15 cellular contexts compared by ENCODE assay signal in genomic region chr10:129718548-129719414, GRCh38.
A peak's percentile ranks its signal among the peaks of the same experiment; 100 is the strongest.
DNase-seq lines count a peak whose midpoint lies in the region; FAIRE-seq and TF ChIP-seq lines count a peak whose summit lies in the region.
"Had no signal": no experiment of that assay in that cellular context is flagged by ENCODE, and none has a peak within 500 bp of the region (broad histone marks: within the 10 kb centered on the region; RNA-seq: fewer than 3 reads in every experiment).

No MANE protein-coding gene starts in this region.

- H3K4me3 ChIP-seq in bronchial epithelial cell (ENCODE audit: low read depth, low read length): no peak overlapping the region
- H3K4me3 ChIP-seq in spleen: no peak overlapping the region

- H3K36me3 ChIP-seq in bronchial epithelial cell (ENCODE audit: control insufficient read depth, insufficient read depth, low read length): no peaks in the 10 kb centered on the region
- peaks cover 0 to 21% (median 1%) of the 10 kb centered on the region in 6 donors for H3K36me3 ChIP-seq in spleen

- FAIRE-seq in bronchial epithelial cell (lab: Jason Lieb, UNC): no peak

- intact Hi-C loops in spleen (cut with DNase I; ENCODE audit: low total_unique reads): no loop called here

- no peak overlapping the region for H3K27ac ChIP-seq in spleen

- H3K27me3 ChIP-seq in bronchial epithelial cell (ENCODE audit: control insufficient read depth, insufficient read depth, low read length) (no peaks in the 10 kb centered on the region), spleen (replicated peaks in 1 of 7) (no peaks in the 10 kb centered on the region)

- WGBS in spleen, 5 donors: 91 to 97% (median 94%) methylated on average over 15 to 25 of the region's 25 CpGs

- peaks cover 0 to 33% (median 24%) of the 10 kb centered on the region in 8 donors for H3K9me3 ChIP-seq in spleen

- TF ChIP-seq CTCF in bronchial epithelial cell (IDR thresholded peaks at IDR 0.05; ENCODE audit: insufficient read depth, low read length, severe bottlenecking) (no peak), spleen (IDR thresholded peaks at IDR 0.05 in 8 of 11, conservative IDR thresholded peaks at IDR 0.05 in 3 of 11) (no peak)

- peak; percentile 38 for DNase-seq in activated CD8-positive, alpha-beta memory T cell treated with anti-CD3 and anti-CD28 coated beads for 24 hours
- no peak for DNase-seq in activated CD8-positive, alpha-beta memory T cell treated with anti-CD3 and anti-CD28 coated beads, Interleukin-2, amount 50 U/mL, for 4 hours
- DNase-seq in bronchial epithelial cell (ENCODE audit: low read depth): peak; percentile 1
- peak; percentile 52 for DNase-seq in islet precursor cell
- DNase-seq in spleen: peak; percentile 68
- no peak for DNase-seq in COLO668 (lab: John Stamatoyannopoulos, UW; ENCODE audit: unreplicated experiment)
- no peak for DNase-seq in activated CD4-positive, alpha-beta T cell treated with anti-CD3 and anti-CD28 coated beads for 1 hour
- no peak for DNase-seq in dedifferentiated amniotic fluid mesenchymal stem cell (ENCODE audit: extremely low spot score)
- DNase-seq: CD4-positive, alpha-beta memory T cell; NCI-H1092; NCI-H146; NCI-H2081; NCI-H510A treated with DMSO at 0.1 percent for 48 hours; NCI-H82; PC-3 had no signal

- no peak for TF ChIP-seq POLR2A in spleen (IDR thresholded peaks at IDR 0.05)

- peaks cover 0 to 5% (median 0%) of the 10 kb centered on the region in 6 donors for H3K4me1 ChIP-seq in spleen

Comparison
In these comparisons a context has a peak if more than half of its experiments do, and no peak if none do; other contexts are left out.
1. DNase-seq: peak in activated CD8-positive, alpha-beta memory T cell treated with anti-CD3 and anti-CD28 coated beads for 24 hours (single experiment), bronchial epithelial cell (single experiment), islet precursor cell (single experiment) and spleen (single experiment); none in activated CD8-positive, alpha-beta memory T cell treated with anti-CD3 and anti-CD28 coated beads, Interleukin-2, amount 50 U/mL, for 4 hours (single experiment), COLO668 (single experiment), activated CD4-positive, alpha-beta T cell treated with anti-CD3 and anti-CD28 coated beads for 1 hour (single experiment) and dedifferentiated amniotic fluid mesenchymal stem cell (single experiment).